Comparison of ENCODE assay signal across 8 cellular contexts in the genomic region with DNA sequence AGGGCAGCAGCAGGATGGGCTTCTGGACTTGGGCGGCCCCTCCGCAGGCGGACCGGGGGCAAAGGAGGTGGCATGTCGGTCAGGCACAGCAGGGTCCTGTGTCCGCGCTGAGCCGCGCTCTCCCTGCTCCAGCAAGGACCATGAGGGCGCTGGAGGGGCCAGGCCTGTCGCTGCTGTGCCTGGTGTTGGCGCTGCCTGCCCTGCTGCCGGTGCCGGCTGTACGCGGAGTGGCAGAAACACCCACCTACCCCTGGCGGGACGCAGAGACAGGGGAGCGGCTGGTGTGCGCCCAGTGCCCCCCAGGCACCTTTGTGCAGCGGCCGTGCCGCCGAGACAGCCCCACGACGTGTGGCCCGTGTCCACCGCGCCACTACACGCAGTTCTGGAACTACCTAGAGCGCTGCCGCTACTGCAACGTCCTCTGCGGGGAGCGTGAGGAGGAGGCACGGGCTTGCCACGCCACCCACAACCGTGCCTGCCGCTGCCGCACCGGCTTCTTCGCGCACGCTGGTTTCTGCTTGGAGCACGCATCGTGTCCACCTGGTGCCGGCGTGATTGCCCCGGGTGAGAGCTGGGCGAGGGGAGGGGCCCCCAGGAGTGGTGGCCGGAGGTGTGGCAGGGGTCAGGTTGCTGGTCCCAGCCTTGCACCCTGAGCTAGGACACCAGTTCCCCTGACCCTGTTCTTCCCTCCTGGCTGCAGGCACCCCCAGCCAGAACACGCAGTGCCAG. TPM values are rescaled to one million over a fixed set of nuclear protein-coding genes. Genes with fewer than 3 reads are reported as not detected.
DNase-seq lines count a peak whose midpoint lies in the region; ATAC-seq and TF ChIP-seq lines count a peak whose summit lies in the region.

A gene with protein sequence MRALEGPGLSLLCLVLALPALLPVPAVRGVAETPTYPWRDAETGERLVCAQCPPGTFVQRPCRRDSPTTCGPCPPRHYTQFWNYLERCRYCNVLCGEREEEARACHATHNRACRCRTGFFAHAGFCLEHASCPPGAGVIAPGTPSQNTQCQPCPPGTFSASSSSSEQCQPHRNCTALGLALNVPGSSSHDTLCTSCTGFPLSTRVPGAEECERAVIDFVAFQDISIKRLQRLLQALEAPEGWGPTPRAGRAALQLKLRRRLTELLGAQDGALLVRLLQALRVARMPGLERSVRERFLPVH (plus strand): TSS at position 25 of the 729 bp plus-strand sequence. CDS start 116 bp downstream, at position 141.

- H3K27me3 Mint-ChIP-seq in activated T-cell treated with anti-CD3 and anti-CD28 coated beads, Interleukin-2, amount 50 U/mL, for 24 hours, result no peaks in the 10 kb centered on the region
- H3K27me3 Mint-ChIP-seq in dendritic cell treated with granulocyte-macrophage colony-stimulating factor and Interleukin-4, amounts not matched to agents 40 ng/mL and 50 ng/mL, for 4 days, result peaks cover 3% of the 10 kb centered on the region
- H3K27me3 Mint-ChIP-seq in type B pancreatic cell, result no peaks in the 10 kb centered on the region

- peaks cover 4 to 29% of the 10 kb centered on the region in 2 donors for H3K4me1 ChIP-seq in lung (ENCODE audit: control insufficient read depth in 2 of 2, insufficient read depth in 2 of 2, low read length in 2 of 2)

- ATAC-seq in lung (ENCODE audit: insufficient read depth, low FRiP score), result no peak
- no peak for ATAC-seq in HG03135 (IDR thresholded peaks at IDR 0.05; ENCODE audit: unreplicated experiment)
- ATAC-seq in HG03159 (IDR thresholded peaks at IDR 0.05; ENCODE audit: unreplicated experiment), result no peak

- H3K27ac ChIP-seq in lung (ENCODE audit: low read depth in 1 of 2, low read length in 1 of 2), result peak within 1 kb of the TSS; percentile 39 to 77

- WGBS in lung, 2 donors, result 15% methylated on average over 47 to 52 of the region's 52 CpGs

- H3K27ac Mint-ChIP-seq in activated T-cell treated with anti-CD3 and anti-CD28 coated beads, Interleukin-2, amount 50 U/mL, for 24 hours, result peak within 1 kb of the TSS; percentile 73
- H3K27ac Mint-ChIP-seq in dendritic cell treated with granulocyte-macrophage colony-stimulating factor and Interleukin-4, amounts not matched to agents 40 ng/mL and 50 ng/mL, for 4 days, result peak within 1 kb of the TSS; percentile 32
- peak within 1 kb of the TSS; percentile 51 for H3K27ac Mint-ChIP-seq in type B pancreatic cell

- no peaks in the 10 kb centered on the region for H3K9me3 Mint-ChIP-seq in activated T-cell treated with anti-CD3 and anti-CD28 coated beads, Interleukin-2, amount 50 U/mL, for 24 hours
- H3K9me3 Mint-ChIP-seq in dendritic cell treated with granulocyte-macrophage colony-stimulating factor and Interleukin-4, amounts not matched to agents 40 ng/mL and 50 ng/mL, for 4 days, result no peaks in the 10 kb centered on the region
- H3K9me3 Mint-ChIP-seq in type B pancreatic cell, result no peaks in the 10 kb centered on the region

- TF ChIP-seq CTCF in lung (IDR thresholded peaks at IDR 0.05; ENCODE audit: control extremely low read depth, extremely low read depth), result no peak
- no peak for TF ChIP-seq CTCF in type B pancreatic cell (conservative IDR thresholded peaks at IDR 0.05)
- no peak for TF ChIP-seq CTCF in GM10266 (IDR thresholded peaks at IDR 0.05; ENCODE audit: control insufficient read depth, insufficient read depth, low read depth, missing control alignments)

- H3K4me3 ChIP-seq in lung, result peak within 1 kb of the TSS; percentile 58

- H3K4me1 Mint-ChIP-seq in activated T-cell treated with anti-CD3 and anti-CD28 coated beads, Interleukin-2, amount 50 U/mL, for 24 hours (ENCODE audit: low read depth), result peaks cover 45% of the 10 kb centered on the region
- H3K4me1 Mint-ChIP-seq in dendritic cell treated with granulocyte-macrophage colony-stimulating factor and Interleukin-4, amounts not matched to agents 40 ng/mL and 50 ng/mL, for 4 days (ENCODE audit: low read depth), result peaks cover 51% of the 10 kb centered on the region
- no peaks in the 10 kb centered on the region for H3K4me1 Mint-ChIP-seq in type B pancreatic cell (ENCODE audit: unreplicated experiment)

- no peaks in the 10 kb centered on the region for H3K9me3 ChIP-seq in lung (ENCODE audit: control insufficient read depth in 2 of 2, insufficient read depth in 1 of 2, low read length in 1 of 2)

- peak; percentile 65 for DNase-seq in activated T-cell treated with anti-CD3 and anti-CD28 coated beads, Interleukin-2, amount 50 U/mL, for 24 hours
- no peak for DNase-seq in activated T-cell treated with anti-CD3 and anti-CD28 coated beads, Interleukin-2, amount 50 U/mL, for 1 hour
- no peak for DNase-seq in lung (ENCODE audit: low spot score)
- DNase-seq in type B pancreatic cell (ENCODE audit: extremely low spot score, unreplicated experiment), result no peak
- no peak for DNase-seq in GM10266 (ENCODE audit: extremely low spot score)

- intact Hi-C loops in dendritic cell treated with granulocyte-macrophage colony-stimulating factor and Interleukin-4, amounts not matched to agents 40 ng/mL and 50 ng/mL, for 4 days (cut with micrococcal nuclease), result no loop called here

- H3K36me3 Mint-ChIP-seq in activated T-cell treated with anti-CD3 and anti-CD28 coated beads, Interleukin-2, amount 50 U/mL, for 24 hours (ENCODE audit: low read depth), result peaks cover 56% of the 10 kb centered on the region
- H3K36me3 Mint-ChIP-seq in dendritic cell treated with granulocyte-macrophage colony-stimulating factor and Interleukin-4, amounts not matched to agents 40 ng/mL and 50 ng/mL, for 4 days (ENCODE audit: low read depth), result peaks cover 87% of the 10 kb centered on the region
- H3K36me3 Mint-ChIP-seq in type B pancreatic cell, result no peaks in the 10 kb centered on the region

- peaks cover 0 to 32% of the 10 kb centered on the region in 2 donors for H3K36me3 ChIP-seq in lung (ENCODE audit: control insufficient read depth in 2 of 2, insufficient read depth in 2 of 2, low read length in 2 of 2)

- H3K4me3 Mint-ChIP-seq in activated T-cell treated with anti-CD3 and anti-CD28 coated beads, Interleukin-2, amount 50 U/mL, for 24 hours, result no peak within 1 kb of the TSS
- H3K4me3 Mint-ChIP-seq in dendritic cell treated with granulocyte-macrophage colony-stimulating factor and Interleukin-4, amounts not matched to agents 40 ng/mL and 50 ng/mL, for 4 days, result peak within 1 kb of the TSS; percentile 60
- no peak within 1 kb of the TSS for H3K4me3 Mint-ChIP-seq in type B pancreatic cell

- H3K27me3 ChIP-seq in lung (ENCODE audit: control insufficient read depth, insufficient read depth), result no peaks in the 10 kb centered on the region

RNA-seq across cellular contexts. Expression of the gene that starts here (rescaled TPM):
- total RNA-seq in lung, result 10 to 100 TPM in 1 of 2 donors, 1 to 10 TPM in 1; 1.6 to 19.8 TPM
- 100 to 1,000 TPM in 1 of 2 donors, 10 to 100 TPM in 1; 45.5 to 195 TPM for polyA plus RNA-seq in lung
- total RNA-seq in type B pancreatic cell (ENCODE audit: low replicate concordance), result not detected in 2 replicates
